10 cellular contexts compared by ENCODE assay signal in the genomic region with DNA sequence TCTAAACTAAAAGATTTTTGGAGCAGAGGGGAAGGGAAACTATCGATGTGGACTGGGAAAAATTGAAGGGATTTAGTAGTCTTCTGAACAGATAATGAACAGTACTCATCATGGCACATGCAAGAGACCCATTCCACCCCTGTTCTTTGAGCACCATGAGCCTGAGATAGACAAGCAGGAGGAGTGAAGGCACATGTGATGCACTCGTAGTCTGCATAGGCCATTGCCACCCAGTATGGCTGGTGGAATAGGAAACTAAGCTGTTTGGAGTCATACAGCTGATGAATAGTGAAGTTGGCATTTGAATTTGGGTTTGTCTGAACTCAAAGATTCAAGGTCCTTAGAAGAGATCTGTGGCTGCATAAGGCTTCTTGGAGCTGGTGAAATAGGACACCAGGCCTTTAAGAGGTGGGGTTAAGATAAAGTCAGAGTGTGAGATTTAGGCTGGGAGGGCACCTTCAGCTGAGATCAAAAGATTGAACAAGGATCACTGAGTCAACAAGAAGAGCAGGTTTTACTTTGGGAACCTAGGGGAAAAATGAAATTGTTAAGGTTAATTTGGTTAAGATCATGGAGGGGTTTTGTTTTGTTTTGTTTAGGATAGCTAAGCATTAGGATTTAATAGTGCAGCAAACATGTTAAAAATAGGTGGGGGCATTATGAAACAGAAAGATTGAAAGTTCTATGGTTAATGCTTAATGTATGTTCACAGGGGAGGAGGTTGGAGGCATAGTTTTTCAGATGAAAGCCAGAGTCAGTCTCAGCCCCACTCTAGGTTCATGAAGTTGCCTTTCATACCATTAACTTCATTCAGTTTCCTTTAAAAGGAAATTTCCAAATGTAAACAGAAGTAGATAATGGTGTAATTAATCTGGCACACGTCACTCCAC.
DNase-seq lines count a peak whose midpoint lies in the region; ATAC-seq and TF ChIP-seq lines count a peak whose summit lies in the region.
"Had no signal": no experiment of that assay in that cellular context is flagged by ENCODE, and none has a peak within 500 bp of the region (broad histone marks: within the 10 kb centered on the region; RNA-seq: fewer than 3 reads in every experiment).

No MANE protein-coding gene starts in this region.

- no peak overlapping the region for H3K9ac ChIP-seq in trophoblast cell (ENCODE audit: low read length)

- H3K36me3 Mint-ChIP-seq in activated CD4-positive, alpha-beta T cell treated with anti-CD3 and anti-CD28 coated beads, Interleukin-2, amount 10 ng/mL, durations not matched to agents 24 days and 14 days (ENCODE audit: low read depth), result peaks cover 9% of the 10 kb centered on the region

- H3K27me3 Mint-ChIP-seq in activated CD4-positive, alpha-beta T cell treated with anti-CD3 and anti-CD28 coated beads, Interleukin-2, amount 10 ng/mL, durations not matched to agents 24 days and 14 days, result no peaks in the 10 kb centered on the region
- H3K27me3 Mint-ChIP-seq: activated naive CD8-positive, alpha-beta T cell treated with anti-CD3 and anti-CD28 coated beads, Interleukin-2, amount 10 ng/mL, durations not matched to agents 7 days and 5 days had no signal

- no peak overlapping the region for H3K4me3 Mint-ChIP-seq in activated CD4-positive, alpha-beta T cell treated with anti-CD3 and anti-CD28 coated beads, Interleukin-2, amount 10 ng/mL, durations not matched to agents 24 days and 14 days
- H3K4me3 Mint-ChIP-seq: activated naive CD8-positive, alpha-beta T cell treated with anti-CD3 and anti-CD28 coated beads, Interleukin-2, amount 10 ng/mL, durations not matched to agents 7 days and 5 days had no signal

- H3K23ac ChIP-seq in trophoblast cell (ENCODE audit: low read length), result no peak overlapping the region

- H3K36me3 ChIP-seq in psoas muscle (ENCODE audit: insufficient read depth in 1 of 2, low read depth in 1 of 2) (no peaks in the 10 kb centered on the region), trophoblast cell (ENCODE audit: control insufficient read depth in 1 of 2, insufficient read depth in 2 of 2, low read length in 2 of 2) (peaks cover 0 to 3% of the 10 kb centered on the region in 2 experiments)

- no peak overlapping the region for H3K4ac ChIP-seq in trophoblast cell (ENCODE audit: low read depth, low read length)

- H3K4me2 ChIP-seq in trophoblast cell (ENCODE audit: low read length), result no peak overlapping the region

- intact Hi-C loops in psoas muscle (cut with DNase I), result no loop called here
- intact Hi-C loops in activated CD4-positive, alpha-beta T cell treated with anti-CD3 and anti-CD28 coated beads, Interleukin-2, amount 10 ng/mL, durations not matched to agents 24 days and 14 days (cut with micrococcal nuclease), result no loop called here

- H4K12ac ChIP-seq in trophoblast cell (ENCODE audit: low read depth, low read length), result no peak overlapping the region

- no peak overlapping the region for H3K27ac Mint-ChIP-seq in activated CD4-positive, alpha-beta T cell treated with anti-CD3 and anti-CD28 coated beads, Interleukin-2, amount 10 ng/mL, durations not matched to agents 24 days and 14 days
- H3K27ac Mint-ChIP-seq: activated naive CD8-positive, alpha-beta T cell treated with anti-CD3 and anti-CD28 coated beads, Interleukin-2, amount 10 ng/mL, durations not matched to agents 7 days and 5 days had no signal

- H4K91ac ChIP-seq in trophoblast cell (ENCODE audit: low read depth, low read length), result no peak overlapping the region

- no peaks in the 10 kb centered on the region for H3K79me1 ChIP-seq in trophoblast cell (ENCODE audit: low read length)

- peak; percentile 8 for DNase-seq in DMS 273 (lab: John Stamatoyannopoulos, UW; ENCODE audit: unreplicated experiment)
- DNase-seq in DMS 273 treated with DMSO at 0.1 percent for 48 hours (lab: John Stamatoyannopoulos, UW), result no peak
- peak; percentile 27 for DNase-seq in NCI-H69 (lab: John Stamatoyannopoulos, UW)
- no peak for DNase-seq in psoas muscle
- DNase-seq in activated CD4-positive, alpha-beta T cell treated with anti-CD3 and anti-CD28 coated beads, Interleukin-2, amount 10 ng/mL, durations not matched to agents 24 days and 14 days, result no peak
- DNase-seq in activated effector memory CD4-positive, alpha-beta T cell treated with anti-CD3 and anti-CD28 coated beads, Interleukin-2, amount 50 U/mL, for 16 hours, result no peak
- DNase-seq in trophoblast cell, result no peak
- DNase-seq: 8988T; activated naive CD8-positive, alpha-beta T cell treated with anti-CD3 and anti-CD28 coated beads, Interleukin-2, amount 10 ng/mL, durations not matched to agents 7 days and 5 days had no signal

- H3K4me1 ChIP-seq in psoas muscle (peaks cover 24% of the 10 kb centered on the region), trophoblast cell (ENCODE audit: control insufficient read depth in 1 of 2, insufficient read depth in 2 of 2, low read length in 2 of 2) (peaks cover 3 to 4% of the 10 kb centered on the region in 2 experiments)

- H3K4me3 ChIP-seq in psoas muscle, result no peak overlapping the region
- no peak overlapping the region for H3K4me3 ChIP-seq in trophoblast cell (ENCODE audit: low read depth, low read length)

- no peaks in the 10 kb centered on the region for H3K9me3 ChIP-seq in psoas muscle
- H3K9me3 ChIP-seq in trophoblast cell (ENCODE audit: insufficient read depth, low read depth, low read length), result no peaks in the 10 kb centered on the region

- no peak overlapping the region for H2BK120ac ChIP-seq in trophoblast cell (ENCODE audit: insufficient read depth, low read length, poor library complexity)

- H3K18ac ChIP-seq in trophoblast cell (ENCODE audit: low read length), result no peak overlapping the region

- H3K27me3 ChIP-seq in psoas muscle (ENCODE audit: insufficient read depth in 3 of 3, low read length in 2 of 3) (no peaks in the 10 kb centered on the region), trophoblast cell (ENCODE audit: insufficient read depth, low read length) (no peaks in the 10 kb centered on the region)

- peaks cover 29% of the 10 kb centered on the region for H3K4me1 Mint-ChIP-seq in activated CD4-positive, alpha-beta T cell treated with anti-CD3 and anti-CD28 coated beads, Interleukin-2, amount 10 ng/mL, durations not matched to agents 24 days and 14 days

- H3K14ac ChIP-seq in trophoblast cell (ENCODE audit: low read length), result no peak overlapping the region

- H2AK5ac ChIP-seq in trophoblast cell (ENCODE audit: low read length), result no peak overlapping the region

- no peak overlapping the region for H2BK12ac ChIP-seq in trophoblast cell (ENCODE audit: low read length)

- ATAC-seq in HG02623 (IDR thresholded peaks at IDR 0.05; ENCODE audit: unreplicated experiment) (peak; percentile 75), psoas muscle (peak; percentile 30 to 63 (median 50))

- H3K27ac ChIP-seq in psoas muscle, result no peak overlapping the region
- H3K27ac ChIP-seq in trophoblast cell (ENCODE audit: low read depth, low read length), result no peak overlapping the region

- H3K9me3 Mint-ChIP-seq in activated CD4-positive, alpha-beta T cell treated with anti-CD3 and anti-CD28 coated beads, Interleukin-2, amount 10 ng/mL, durations not matched to agents 24 days and 14 days, result no peaks in the 10 kb centered on the region
- H3K9me3 Mint-ChIP-seq: activated naive CD8-positive, alpha-beta T cell treated with anti-CD3 and anti-CD28 coated beads, Interleukin-2, amount 10 ng/mL, durations not matched to agents 7 days and 5 days had no signal

- H2AFZ ChIP-seq in trophoblast cell (ENCODE audit: insufficient read depth, low read length, poor library complexity), result no peak overlapping the region

- H4K8ac ChIP-seq in trophoblast cell (ENCODE audit: low read depth, low read length), result no peak overlapping the region

- 65 to 82% (median 69%) methylated on average over 3 of the region's 3 CpGs for WGBS in psoas muscle, 3 donors
- WGBS in trophoblast cell (ENCODE audit: extremely low coverage, insufficient coverage, insufficient read length), result no CpG with 5 or more reads among the region's 3 CpGs

- no peak overlapping the region for H2BK5ac ChIP-seq in trophoblast cell (ENCODE audit: low read depth, low read length, poor library complexity)

- H3K79me2 ChIP-seq in trophoblast cell (ENCODE audit: control insufficient read depth, insufficient read depth, low read length, poor library complexity), result no peaks in the 10 kb centered on the region

- TF ChIP-seq CTCF in psoas muscle (IDR thresholded peaks at IDR 0.05), result no peak

Comparison
In these comparisons a context has a peak if more than half of its experiments do, and no peak if none do; other contexts are left out.
1. DNase-seq: peak in DMS 273 (single experiment) and NCI-H69 (single experiment); none in DMS 273 treated with DMSO at 0.1 percent for 48 hours (single experiment), psoas muscle (0 of 2), activated CD4-positive, alpha-beta T cell treated with anti-CD3 and anti-CD28 coated beads, Interleukin-2, amount 10 ng/mL, durations not matched to agents 24 days and 14 days (single experiment), activated effector memory CD4-positive, alpha-beta T cell treated with anti-CD3 and anti-CD28 coated beads, Interleukin-2, amount 50 U/mL, for 16 hours (single experiment) and trophoblast cell (0 of 2).